1 cellular context compared by ENCODE assay signal in the genomic region with DNA sequence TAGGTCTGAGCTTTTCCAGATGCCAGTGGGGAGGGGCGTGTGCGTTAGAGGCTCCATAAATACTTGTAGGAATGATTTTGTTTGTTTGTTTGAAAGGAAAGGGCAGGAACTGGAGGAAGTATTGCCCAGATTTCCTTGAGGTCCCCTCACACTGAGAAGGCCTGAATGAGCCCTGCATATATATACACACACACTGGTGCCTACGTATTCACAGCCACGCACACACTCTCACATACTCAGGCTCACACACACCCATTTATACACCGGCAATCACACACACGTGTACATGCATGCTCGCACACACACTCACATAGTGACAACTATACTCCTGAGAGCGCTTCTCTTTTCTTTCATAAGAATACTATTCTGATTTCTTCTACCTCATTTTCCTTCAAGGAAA.
TF ChIP-seq lines count a peak whose summit lies in the region.

No MANE protein-coding gene starts in this region.

TF ChIP-seq in GM23338, 12 proteins besides CTCF, POLR2A, EP300 and RAD21 (continued from another document):
- TF ChIP-seq, protein P1, sequence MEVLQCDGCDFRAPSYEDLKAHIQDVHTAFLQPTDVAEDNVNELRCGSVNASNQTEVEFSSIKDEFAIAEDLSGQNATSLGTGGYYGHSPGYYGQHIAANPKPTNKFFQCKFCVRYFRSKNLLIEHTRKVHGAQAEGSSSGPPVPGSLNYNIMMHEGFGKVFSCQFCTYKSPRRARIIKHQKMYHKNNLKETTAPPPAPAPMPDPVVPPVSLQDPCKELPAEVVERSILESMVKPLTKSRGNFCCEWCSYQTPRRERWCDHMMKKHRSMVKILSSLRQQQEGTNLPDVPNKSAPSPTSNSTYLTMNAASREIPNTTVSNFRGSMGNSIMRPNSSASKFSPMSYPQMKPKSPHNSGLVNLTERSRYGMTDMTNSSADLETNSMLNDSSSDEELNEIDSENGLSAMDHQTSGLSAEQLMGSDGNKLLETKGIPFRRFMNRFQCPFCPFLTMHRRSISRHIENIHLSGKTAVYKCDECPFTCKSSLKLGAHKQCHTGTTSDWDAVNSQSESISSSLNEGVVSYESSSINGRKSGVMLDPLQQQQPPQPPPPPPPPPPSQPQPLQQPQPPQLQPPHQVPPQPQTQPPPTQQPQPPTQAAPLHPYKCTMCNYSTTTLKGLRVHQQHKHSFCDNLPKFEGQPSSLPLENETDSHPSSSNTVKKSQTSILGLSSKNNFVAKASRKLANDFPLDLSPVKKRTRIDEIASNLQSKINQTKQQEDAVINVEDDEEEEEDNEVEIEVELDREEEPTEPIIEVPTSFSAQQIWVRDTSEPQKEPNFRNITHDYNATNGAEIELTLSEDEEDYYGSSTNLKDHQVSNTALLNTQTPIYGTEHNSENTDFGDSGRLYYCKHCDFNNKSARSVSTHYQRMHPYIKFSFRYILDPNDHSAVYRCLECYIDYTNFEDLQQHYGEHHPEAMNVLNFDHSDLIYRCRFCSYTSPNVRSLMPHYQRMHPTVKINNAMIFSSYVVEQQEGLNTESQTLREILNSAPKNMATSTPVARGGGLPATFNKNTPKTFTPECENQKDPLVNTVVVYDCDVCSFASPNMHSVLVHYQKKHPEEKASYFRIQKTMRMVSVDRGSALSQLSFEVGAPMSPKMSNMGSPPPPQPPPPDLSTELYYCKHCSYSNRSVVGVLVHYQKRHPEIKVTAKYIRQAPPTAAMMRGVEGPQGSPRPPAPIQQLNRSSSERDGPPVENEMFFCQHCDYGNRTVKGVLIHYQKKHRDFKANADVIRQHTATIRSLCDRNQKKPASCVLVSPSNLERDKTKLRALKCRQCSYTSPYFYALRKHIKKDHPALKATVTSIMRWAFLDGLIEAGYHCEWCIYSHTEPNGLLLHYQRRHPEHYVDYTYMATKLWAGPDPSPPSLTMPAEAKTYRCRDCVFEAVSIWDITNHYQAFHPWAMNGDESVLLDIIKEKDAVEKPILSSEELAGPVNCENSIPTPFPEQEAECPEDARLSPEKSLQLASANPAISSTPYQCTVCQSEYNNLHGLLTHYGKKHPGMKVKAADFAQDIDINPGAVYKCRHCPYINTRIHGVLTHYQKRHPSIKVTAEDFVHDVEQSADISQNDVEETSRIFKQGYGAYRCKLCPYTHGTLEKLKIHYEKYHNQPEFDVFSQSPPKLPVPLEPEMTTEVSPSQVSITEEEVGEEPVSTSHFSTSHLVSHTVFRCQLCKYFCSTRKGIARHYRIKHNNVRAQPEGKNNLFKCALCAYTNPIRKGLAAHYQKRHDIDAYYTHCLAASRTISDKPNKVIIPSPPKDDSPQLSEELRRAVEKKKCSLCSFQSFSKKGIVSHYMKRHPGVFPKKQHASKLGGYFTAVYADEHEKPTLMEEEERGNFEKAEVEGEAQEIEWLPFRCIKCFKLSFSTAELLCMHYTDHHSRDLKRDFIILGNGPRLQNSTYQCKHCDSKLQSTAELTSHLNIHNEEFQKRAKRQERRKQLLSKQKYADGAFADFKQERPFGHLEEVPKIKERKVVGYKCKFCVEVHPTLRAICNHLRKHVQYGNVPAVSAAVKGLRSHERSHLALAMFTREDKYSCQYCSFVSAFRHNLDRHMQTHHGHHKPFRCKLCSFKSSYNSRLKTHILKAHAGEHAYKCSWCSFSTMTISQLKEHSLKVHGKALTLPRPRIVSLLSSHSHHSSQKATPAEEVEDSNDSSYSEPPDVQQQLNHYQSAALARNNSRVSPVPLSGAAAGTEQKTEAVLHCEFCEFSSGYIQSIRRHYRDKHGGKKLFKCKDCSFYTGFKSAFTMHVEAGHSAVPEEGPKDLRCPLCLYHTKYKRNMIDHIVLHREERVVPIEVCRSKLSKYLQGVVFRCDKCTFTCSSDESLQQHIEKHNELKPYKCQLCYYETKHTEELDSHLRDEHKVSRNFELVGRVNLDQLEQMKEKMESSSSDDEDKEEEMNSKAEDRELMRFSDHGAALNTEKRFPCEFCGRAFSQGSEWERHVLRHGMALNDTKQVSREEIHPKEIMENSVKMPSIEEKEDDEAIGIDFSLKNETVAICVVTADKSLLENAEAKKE (CRISPR knock-in tag; IDR thresholded peaks at IDR 0.05): no peak
- no peak for TF ChIP-seq ZNF114 (CRISPR knock-in tag; IDR thresholded peaks at IDR 0.05)
- no peak for TF ChIP-seq POLR2AphosphoS5 (IDR thresholded peaks at IDR 0.05; ENCODE audit: low read depth)
- TF ChIP-seq, protein P2, sequence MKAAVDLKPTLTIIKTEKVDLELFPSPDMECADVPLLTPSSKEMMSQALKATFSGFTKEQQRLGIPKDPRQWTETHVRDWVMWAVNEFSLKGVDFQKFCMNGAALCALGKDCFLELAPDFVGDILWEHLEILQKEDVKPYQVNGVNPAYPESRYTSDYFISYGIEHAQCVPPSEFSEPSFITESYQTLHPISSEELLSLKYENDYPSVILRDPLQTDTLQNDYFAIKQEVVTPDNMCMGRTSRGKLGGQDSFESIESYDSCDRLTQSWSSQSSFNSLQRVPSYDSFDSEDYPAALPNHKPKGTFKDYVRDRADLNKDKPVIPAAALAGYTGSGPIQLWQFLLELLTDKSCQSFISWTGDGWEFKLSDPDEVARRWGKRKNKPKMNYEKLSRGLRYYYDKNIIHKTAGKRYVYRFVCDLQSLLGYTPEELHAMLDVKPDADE (IDR thresholded peaks at IDR 0.05): no peak
- no peak for TF ChIP-seq EZH2 (IDR thresholded peaks at IDR 0.05; ENCODE audit: low read depth, unreplicated experiment)
- TF ChIP-seq JUNB (IDR thresholded peaks at IDR 0.05; ENCODE audit: unreplicated experiment): no peak
- TF ChIP-seq NANOG (IDR thresholded peaks at IDR 0.05; ENCODE audit: borderline replicate concordance): no peak
- no peak for TF ChIP-seq CREB1 (CRISPR knock-in tag; IDR thresholded peaks at IDR 0.05; ENCODE audit: low read depth)
- no peak for TF ChIP-seq REST (IDR thresholded peaks at IDR 0.05; ENCODE audit: unreplicated experiment)
